Comparison of ENCODE assay signal across 18 cellular contexts in genomic region chr15:31083394-31083790, GRCh38. TPM values are rescaled to one million over a fixed set of nuclear protein-coding genes. Genes with fewer than 3 reads are reported as not detected.
DNase-seq lines count a peak whose midpoint lies in the region; TF ChIP-seq lines count a peak whose summit lies in the region.
"Had no signal": no experiment of that assay in that cellular context is flagged by ENCODE, and none has a peak within 500 bp of the region (broad histone marks: within the 10 kb centered on the region; RNA-seq: fewer than 3 reads in every experiment).

No MANE protein-coding gene starts in this region.

- H3K27ac Mint-ChIP-seq in dendritic cell treated with granulocyte-macrophage colony-stimulating factor and Interleukin-4, amounts not matched to agents 40 ng/mL and 50 ng/mL, for 4 days = peak overlapping the region; percentile 89
- no peak overlapping the region for H3K27ac Mint-ChIP-seq in CD4-positive, alpha-beta memory T cell
- H3K27ac Mint-ChIP-seq: H9, memory B cell had no signal

- peaks cover 2% of the 10 kb centered on the region for H3K27me3 Mint-ChIP-seq in dendritic cell treated with granulocyte-macrophage colony-stimulating factor and Interleukin-4, amounts not matched to agents 40 ng/mL and 50 ng/mL, for 4 days
- H3K27me3 Mint-ChIP-seq in CD4-positive, alpha-beta memory T cell = peaks cover 23 to 26% of the 10 kb centered on the region in 2 donors
- H3K27me3 Mint-ChIP-seq: memory B cell had no signal

- H4K20me1 ChIP-seq in PC-9 (ENCODE audit: insufficient read depth) = no peaks in the 10 kb centered on the region

- TF ChIP-seq CTCF in retinal pigment epithelial cell (conservative IDR thresholded peaks at IDR 0.05; ENCODE audit: low read depth, low read length) (no peak), tibial nerve (IDR thresholded peaks at IDR 0.05) (no peak), PC-9 (conservative IDR thresholded peaks at IDR 0.05) (no peak)

- no peaks in the 10 kb centered on the region for H3F3A ChIP-seq in PC-9 (ENCODE audit: insufficient read depth, low read depth)

- H3K4me3 Mint-ChIP-seq in dendritic cell treated with granulocyte-macrophage colony-stimulating factor and Interleukin-4, amounts not matched to agents 40 ng/mL and 50 ng/mL, for 4 days = no peak overlapping the region
- no peak overlapping the region for H3K4me3 Mint-ChIP-seq in CD4-positive, alpha-beta memory T cell
- H3K4me3 Mint-ChIP-seq: H9, memory B cell had no signal

- no peak overlapping the region for H3K4me2 ChIP-seq in PC-9

- no TSS peak for BruUV-seq in PC-9 (replicated peaks; lab: Mats Ljungman, UMichigan)

- H3K27ac ChIP-seq in CD4-positive, alpha-beta memory T cell (ENCODE audit: low read depth, low read length) = no peak overlapping the region
- H3K27ac ChIP-seq in tibial nerve (no peak overlapping the region), PC-9 (no peak overlapping the region)
- H3K27ac ChIP-seq: SK-N-MC had no signal

- H3K9me2 ChIP-seq in PC-9 (ENCODE audit: insufficient read depth) = no peaks in the 10 kb centered on the region

- POLR2A ChIA-PET in CD4-positive, alpha-beta memory T cell (lab: Charles Lee; ENCODE audit: partially characterized antibody) = no interaction called here
- POLR2A ChIA-PET in PC-9 (lab: Charles Lee; ENCODE audit: unreplicated experiment) = no interaction called here

- intact Hi-C loops in dendritic cell treated with granulocyte-macrophage colony-stimulating factor and Interleukin-4, amounts not matched to agents 40 ng/mL and 50 ng/mL, for 4 days (cut with micrococcal nuclease) = loop anchor here (5.0 kb wide), 1 partner anchor 91 kb away; the partner anchor contains the start of gene MTMR10
- intact Hi-C loops in CD4-positive, alpha-beta memory T cell (cut with micrococcal nuclease) = no loop called here
- intact Hi-C loops in PC-9 (cut with micrococcal nuclease; ENCODE audit: unreplicated experiment) = no loop called here

- H3K27me3 ChIP-seq in CD4-positive, alpha-beta memory T cell (ENCODE audit: insufficient read depth, low read length) = peaks cover 4% of the 10 kb centered on the region
- no peaks in the 10 kb centered on the region for H3K27me3 ChIP-seq in tibial nerve
- H3K27me3 ChIP-seq in PC-9 (ENCODE audit: insufficient read depth, low read depth) = peaks cover 54% of the 10 kb centered on the region

- H3K36me3 ChIP-seq in CD4-positive, alpha-beta memory T cell (ENCODE audit: insufficient read depth, low read length) = no peaks in the 10 kb centered on the region
- no peaks in the 10 kb centered on the region for H3K36me3 ChIP-seq in tibial nerve
- H3K36me3 ChIP-seq in PC-9 (ENCODE audit: low read depth) = no peaks in the 10 kb centered on the region

- CTCF ChIA-PET in CD4-positive, alpha-beta memory T cell (lab: Charles Lee; ENCODE audit: partially characterized antibody) = no interaction called here
- CTCF ChIA-PET in PC-9 (lab: Charles Lee) = no interaction called here

- H3K4me1 ChIP-seq in CD4-positive, alpha-beta memory T cell (ENCODE audit: insufficient read depth, low read length) = no peaks in the 10 kb centered on the region
- H3K4me1 ChIP-seq in tibial nerve = peaks cover 0 to 15% (median 0%) of the 10 kb centered on the region in 4 donors
- H3K4me1 ChIP-seq in PC-9 (replicated peaks; ENCODE audit: insufficient read depth) = no peaks in the 10 kb centered on the region

- TF ChIP-seq POLR2A in tibial nerve (IDR thresholded peaks at IDR 0.05) = no peak

- no peaks in the 10 kb centered on the region for H3K9me3 ChIP-seq in CD4-positive, alpha-beta memory T cell (ENCODE audit: control insufficient read depth in 1 of 2, low read length in 2 of 2)
- H3K9me3 ChIP-seq in tibial nerve = no peaks in the 10 kb centered on the region
- no peaks in the 10 kb centered on the region for H3K9me3 ChIP-seq in PC-9 (ENCODE audit: insufficient read depth, low read depth)

- no peak for TF ChIP-seq EP300 in tibial nerve (IDR thresholded peaks at IDR 0.05)

- peaks cover 8% of the 10 kb centered on the region for H3K9me3 Mint-ChIP-seq in dendritic cell treated with granulocyte-macrophage colony-stimulating factor and Interleukin-4, amounts not matched to agents 40 ng/mL and 50 ng/mL, for 4 days
- no peaks in the 10 kb centered on the region for H3K9me3 Mint-ChIP-seq in CD4-positive, alpha-beta memory T cell
- H3K9me3 Mint-ChIP-seq: memory B cell had no signal

- no peak overlapping the region for H2AFZ ChIP-seq in PC-9

- H3K4me1 Mint-ChIP-seq in dendritic cell treated with granulocyte-macrophage colony-stimulating factor and Interleukin-4, amounts not matched to agents 40 ng/mL and 50 ng/mL, for 4 days (ENCODE audit: low read depth) = peaks cover 60% of the 10 kb centered on the region
- H3K4me1 Mint-ChIP-seq in CD4-positive, alpha-beta memory T cell = peaks cover 2 to 10% (median 5%) of the 10 kb centered on the region in 4 donors

- no peaks in the 10 kb centered on the region for H3K79me2 ChIP-seq in PC-9 (ENCODE audit: low read depth)

- no peak overlapping the region for H3K4me3 ChIP-seq in retinal pigment epithelial cell (ENCODE audit: low read length)
- no peak overlapping the region for H3K4me3 ChIP-seq in CD4-positive, alpha-beta memory T cell (ENCODE audit: low read length in 2 of 2)
- H3K4me3 ChIP-seq in tibial nerve = no peak overlapping the region
- H3K4me3 ChIP-seq in PC-9 = no peak overlapping the region
- H3K4me3 ChIP-seq: SK-N-MC had no signal

- 35 to 68% methylated on average over 4 to 6 of the region's 6 CpGs for WGBS in tibial nerve, 2 donors

- DNase-seq in NCI-H2029 (lab: John Stamatoyannopoulos, UW) = peak; percentile 23
- DNase-seq in NCI-H2029 treated with DMSO at 0.1 percent for 48 hours (lab: John Stamatoyannopoulos, UW) = no peak
- peak; percentile 73 for DNase-seq in NCI-H345 (lab: John Stamatoyannopoulos, UW)
- peak; percentile 65 for DNase-seq in retinal pigment epithelial cell (ENCODE audit: low read depth)
- DNase-seq in CD4-positive, alpha-beta memory T cell = no peak
- DNase-seq in tibial nerve (ENCODE audit: low spot score in 2 of 2) = no peak
- DNase-seq in PC-9 = no peak
- DNase-seq: ACHN; activated CD4-positive, CD25-positive, alpha-beta regulatory T cell treated with anti-CD3 and anti-CD28 coated beads, Interleukin-2, amount 50 U/mL, for 72 hours; activated naive CD4-positive, alpha-beta T cell treated with Interleukin-2 at 50 U/mL for 16 hours; effector memory CD4-positive, alpha-beta T cell; H9; NCI-H2171 treated with DMSO at 0.1 percent for 48 hours; small intestine; stimulated activated naive CD4-positive, alpha-beta T cell had no signal

- no peaks in the 10 kb centered on the region for H3K36me3 Mint-ChIP-seq in dendritic cell treated with granulocyte-macrophage colony-stimulating factor and Interleukin-4, amounts not matched to agents 40 ng/mL and 50 ng/mL, for 4 days (ENCODE audit: low read depth)
- H3K36me3 Mint-ChIP-seq in CD4-positive, alpha-beta memory T cell = no peaks in the 10 kb centered on the region
- H3K36me3 Mint-ChIP-seq: memory B cell had no signal

RNA-seq across cellular contexts. Expression of gene TRPM1, which starts 18.1 kb away (rescaled TPM):
- not detected for total RNA-seq in CD4-positive, alpha-beta memory T cell
- not detected for polyA plus RNA-seq in CD4-positive, alpha-beta memory T cell
- total RNA-seq in tibial nerve = not detected
- total RNA-seq in PC-9 (2021) = not detected in 2 replicates
- total RNA-seq: H9 had no signal

Comparison
In these comparisons a context has a peak if more than half of its experiments do, and no peak if none do; other contexts are left out.
1. DNase-seq: peak in NCI-H2029 (single experiment), NCI-H345 (single experiment) and retinal pigment epithelial cell (single experiment); none in NCI-H2029 treated with DMSO at 0.1 percent for 48 hours (single experiment), CD4-positive, alpha-beta memory T cell (0 of 5), tibial nerve (0 of 2) and PC-9 (0 of 2).